13 cellular contexts compared by ENCODE assay signal in the genomic region with DNA sequence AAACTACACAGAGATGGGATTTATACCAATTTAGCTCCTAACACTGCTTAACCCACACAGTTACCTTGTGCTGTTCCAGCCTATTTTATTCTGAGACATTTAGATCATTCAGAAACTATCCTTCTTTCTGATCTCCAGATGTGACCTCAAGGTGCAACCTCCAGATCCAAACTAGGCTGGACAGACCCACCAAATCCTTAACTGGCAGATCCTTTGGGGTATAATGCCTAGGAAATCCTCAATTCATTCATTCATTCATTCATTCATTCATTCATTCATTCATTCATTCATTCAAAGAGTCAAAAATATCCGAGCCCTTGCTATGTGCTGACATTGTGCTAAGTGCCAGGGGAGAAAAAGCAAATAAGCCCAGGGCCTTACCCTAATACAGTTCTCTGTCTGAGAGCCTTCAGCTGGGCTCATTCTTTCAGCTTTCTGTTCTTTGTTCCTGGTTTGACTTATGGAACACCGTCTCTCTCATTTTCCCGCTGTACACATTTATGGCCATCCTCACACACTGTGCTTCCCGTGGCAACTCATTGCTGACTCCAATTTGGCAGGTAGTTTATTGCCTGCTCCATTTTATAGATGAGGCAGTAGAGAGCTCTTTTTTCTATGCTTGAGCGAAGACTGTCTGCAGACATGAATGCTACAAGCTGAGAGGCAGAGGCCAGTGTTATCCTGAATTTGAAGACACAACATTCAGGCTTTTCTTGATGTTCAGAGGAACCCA.
DNase-seq lines count a peak whose midpoint lies in the region; ATAC-seq and TF ChIP-seq lines count a peak whose summit lies in the region.
"Had no signal": no experiment of that assay in that cellular context is flagged by ENCODE, and none has a peak within 500 bp of the region (broad histone marks: within the 10 kb centered on the region; RNA-seq: fewer than 3 reads in every experiment).

No MANE protein-coding gene starts in this region.

- TF ChIP-seq CTCF in dorsolateral prefrontal cortex (IDR thresholded peaks at IDR 0.05 in 54 of 56, conservative IDR thresholded peaks at IDR 0.05 in 2 of 56; ENCODE audit: low read depth in 1 of 56, partially characterized antibody in 56 of 56) = no peak
- no peak for TF ChIP-seq CTCF in spleen (IDR thresholded peaks at IDR 0.05 in 8 of 11, conservative IDR thresholded peaks at IDR 0.05 in 3 of 11)
- TF ChIP-seq CTCF in GM20000 (IDR thresholded peaks at IDR 0.05; ENCODE audit: extremely low read depth, missing control alignments) = no peak

- H3K9me3 ChIP-seq in spleen = no peaks in the 10 kb centered on the region
- H3K9me3 ChIP-seq: BLaER1 had no signal

- H3K27ac ChIP-seq in dorsolateral prefrontal cortex (peak overlapping the region in 35 of 59 donors; percentile 0 to 89 (median 53)), spleen (no peak overlapping the region)
- H3K27ac ChIP-seq: BLaER1, HL-60 had no signal

- no peak for ATAC-seq in Right ventricle myocardium inferior

- intact Hi-C loops in dorsolateral prefrontal cortex (cut with DNase I) = loop anchor here in 1 of 2 donors (10.0 kb wide), 2 partner anchors 61 to 1291 kb away; no protein-coding TSS in a partner anchor
- intact Hi-C loops in spleen (cut with DNase I; ENCODE audit: low total_unique reads) = no loop called here
- intact Hi-C loops in Right ventricle myocardium inferior (cut with DNase I) = no loop called here

- no peaks in the 10 kb centered on the region for H3K27me3 ChIP-seq in dorsolateral prefrontal cortex
- H3K27me3 ChIP-seq in spleen (replicated peaks in 1 of 7) = no peaks in the 10 kb centered on the region
- H3K27me3 ChIP-seq: BLaER1 had no signal

- TF ChIP-seq POLR2A in spleen (IDR thresholded peaks at IDR 0.05) = no peak

- H3K4me1 ChIP-seq in spleen = no peaks in the 10 kb centered on the region

- no peaks in the 10 kb centered on the region for H3K36me3 ChIP-seq in spleen
- H3K36me3 ChIP-seq: BLaER1 had no signal

- 75 to 81% (median 80%) methylated on average over 5 of the region's 5 CpGs for WGBS in spleen, 5 donors

- H3K4me3 ChIP-seq in dorsolateral prefrontal cortex (peak overlapping the region in 11 of 59 donors; percentile 3 to 41 (median 14)), spleen (no peak overlapping the region)
- H3K4me3 ChIP-seq: BLaER1 had no signal

- DNase-seq in DMS53 (lab: John Stamatoyannopoulos, UW) (peak; percentile 31), DMS53 treated with DMSO at 0.1 percent for 48 hours (lab: John Stamatoyannopoulos, UW; ENCODE audit: unreplicated experiment) (no peak), NCI-H69 (lab: John Stamatoyannopoulos, UW) (peak; percentile 69), dorsolateral prefrontal cortex (no peak), pons (ENCODE audit: low spot score) (peak; percentile 3), spleen (no peak), Right ventricle myocardium inferior (ENCODE audit: missing footprints) (no peak), GM20000 (ENCODE audit: low spot score) (no peak)
- DNase-seq: 8988T; CD8-positive, alpha-beta memory T cell; SHP77 treated with DMSO at 0.1 percent for 48 hours had no signal

Comparison
In these comparisons a context has a peak if more than half of its experiments do, and no peak if none do; other contexts are left out.
1. DNase-seq: peak in DMS53 (single experiment), NCI-H69 (single experiment) and pons (single experiment); none in DMS53 treated with DMSO at 0.1 percent for 48 hours (single experiment), dorsolateral prefrontal cortex (0 of 10), spleen (single experiment), Right ventricle myocardium inferior (single experiment) and GM20000 (single experiment).
2. H3K27ac ChIP-seq: peak in dorsolateral prefrontal cortex (35 of 59); none in spleen (0 of 8).